14 cellular contexts compared by ENCODE assay signal in the genomic region with DNA sequence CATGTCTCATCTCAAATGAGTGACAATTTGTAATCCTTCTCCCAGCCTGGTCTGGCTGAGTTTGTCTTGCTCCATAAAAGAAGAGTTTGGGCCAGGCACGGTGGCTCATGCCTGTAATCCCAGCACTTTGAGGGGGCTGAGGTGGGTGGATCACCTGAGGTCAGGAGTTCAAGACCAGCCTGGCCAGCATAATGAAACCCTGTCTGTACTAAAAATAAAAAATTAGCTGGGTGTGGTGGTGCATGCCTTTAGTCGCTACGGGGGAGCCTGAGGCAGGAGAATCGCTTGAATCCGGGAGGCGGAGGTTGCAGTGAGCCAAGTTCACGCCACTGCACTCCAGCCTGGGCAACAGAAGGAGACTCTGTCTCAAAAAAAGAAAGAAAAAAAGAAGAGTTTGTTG. TPM values are rescaled to one million over a fixed set of nuclear protein-coding genes. Genes with fewer than 3 reads are reported as not detected.
"Had no signal": no experiment of that assay in that cellular context is flagged by ENCODE, and none has a peak within 500 bp of the region (broad histone marks: within the 10 kb centered on the region; RNA-seq: fewer than 3 reads in every experiment).

No MANE protein-coding gene starts in this region.

RNA-seq across cellular contexts. Expression of a gene that starts 15.8 kb away (rescaled TPM):
- total RNA-seq: activated B cell treated with CpG ODN at 0.5 μM for 24 hours; activated CD4-positive, alpha-beta memory T cell treated with anti-CD3 and anti-CD28 coated beads for 36 hours; activated CD4-positive, alpha-beta memory T cell treated with anti-CD3 and anti-CD28 coated beads, Interleukin-2, amount 10 ng/mL, durations not matched to agents 7 days and 5 days; activated CD4-positive, alpha-beta T cell treated with anti-CD3 and anti-CD28 coated beads for 36 hours; activated CD4-positive, alpha-beta T cell treated with anti-CD3 and anti-CD28 coated beads, Interleukin-2, amount 10 ng/mL, durations not matched to agents 24 days and 14 days; activated CD4-positive, alpha-beta T cell treated with anti-CD3 and anti-CD28 coated beads, Interleukin-2, amount 10 ng/mL, durations not matched to agents 7 days and 5 days; activated CD8-positive, alpha-beta memory T cell treated with anti-CD3 and anti-CD28 coated beads for 36 hours; activated CD8-positive, alpha-beta memory T cell treated with anti-CD3 and anti-CD28 coated beads, Interleukin-2, amount 10 ng/mL, durations not matched to agents 7 days and 5 days; activated CD8-positive, alpha-beta T cell treated with anti-CD3 and anti-CD28 coated beads for 36 hours; activated CD8-positive, alpha-beta T cell treated with anti-CD3 and anti-CD28 coated beads, Interleukin-2, amount 10 ng/mL, durations not matched to agents 7 days and 5 days; T-cell; T-helper 1 cell treated with Interleukin-12 subunit alpha and Interleukin-12 subunit beta and Interleukin-4 antibody, amounts not matched to agents 30 ng/mL and 1 ng/mL, for 36 hours; T-helper 17 cell; T-helper 2 cell treated with Interferon-gamma antibody and Interleukin-4, amounts not matched to agents 100 ng/mL and 5 ng/mL, for 36 hours had no signal
